21 cellular contexts compared by ENCODE assay signal in the genomic region with DNA sequence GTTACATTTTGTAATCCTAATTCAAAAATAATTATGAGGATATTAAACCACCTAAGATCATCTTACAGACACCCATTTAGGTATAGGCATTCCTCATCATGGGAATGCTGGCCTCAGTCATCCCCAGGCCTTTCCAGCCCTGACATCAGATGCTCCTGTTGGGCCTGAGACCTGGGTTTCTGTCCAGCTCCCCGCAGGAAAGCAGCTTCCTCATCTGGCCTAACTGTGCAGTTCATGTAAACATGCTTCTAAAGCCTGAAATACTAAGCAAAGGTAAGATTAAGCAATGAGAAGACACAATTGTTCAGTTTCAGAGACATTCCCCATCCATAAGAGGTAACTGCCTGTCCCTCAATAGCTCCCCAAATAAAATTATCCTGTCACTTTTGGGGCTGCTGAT. TPM values are rescaled to one million over a fixed set of nuclear protein-coding genes. Genes with fewer than 3 reads are reported as not detected.
"Had no signal": no experiment of that assay in that cellular context is flagged by ENCODE, and none has a peak within 500 bp of the region (broad histone marks: within the 10 kb centered on the region; RNA-seq: fewer than 3 reads in every experiment).

No MANE protein-coding gene starts in this region.

- DNase-seq: activated CD4-positive, alpha-beta memory T cell treated with anti-CD3 and anti-CD28 coated beads for 36 hours; activated CD4-positive, alpha-beta T cell treated with anti-CD3 and anti-CD28 coated beads for 36 hours; activated T-cell treated with anti-CD3 and anti-CD28 coated beads for 4 hours; effector CD4-positive, alpha-beta T cell; hippocampal formation; left cardiac atrium; mesenchymal stem cell; naive thymus-derived CD8-positive, alpha-beta T cell; sigmoid colon; spleen; stimulated activated CD4-positive, alpha-beta T cell treated with anti-CD3 and anti-CD28 coated beads, Interleukin-4, amount 100 ng/mL, for 4 hours; stimulated activated naive B cell treated with anti-CD40 and anti-IgM and Interleukin-4, amounts not matched to agents 10 μg/mL and 1 μg/mL and 100 μg/mL, for 72 hours; upper lobe of right lung had no signal

- H3K27me3 Mint-ChIP-seq: activated CD4-positive, alpha-beta memory T cell treated with anti-CD3 and anti-CD28 coated beads for 36 hours; activated CD4-positive, alpha-beta T cell treated with anti-CD3 and anti-CD28 coated beads for 36 hours had no signal

- H3K36me3 Mint-ChIP-seq: activated naive CD8-positive, alpha-beta T cell; stimulated activated naive B cell treated with anti-CD40 and anti-IgM and Interleukin-4, amounts not matched to agents 10 μg/mL and 1 μg/mL and 100 μg/mL, for 72 hours had no signal

- H3K79me2 ChIP-seq: parathyroid adenoma had no signal

- H3K27ac ChIP-seq: esophagus muscularis mucosa, parathyroid adenoma, sigmoid colon, WERI-Rb-1 had no signal

- H3K9ac ChIP-seq: parathyroid adenoma had no signal

- H3K9me3 Mint-ChIP-seq: activated CD4-positive, alpha-beta memory T cell treated with anti-CD3 and anti-CD28 coated beads for 36 hours; naive thymus-derived CD8-positive, alpha-beta T cell; stimulated activated naive B cell treated with anti-CD40 and anti-IgM and Interleukin-4, amounts not matched to agents 10 μg/mL and 1 μg/mL and 100 μg/mL, for 72 hours had no signal

- H3K4me1 Mint-ChIP-seq: activated CD4-positive, alpha-beta T cell treated with anti-CD3 and anti-CD28 coated beads for 36 hours; naive thymus-derived CD8-positive, alpha-beta T cell had no signal

- H3K27ac Mint-ChIP-seq: activated CD4-positive, alpha-beta memory T cell treated with anti-CD3 and anti-CD28 coated beads for 36 hours; activated CD4-positive, alpha-beta T cell treated with anti-CD3 and anti-CD28 coated beads for 36 hours; activated naive CD8-positive, alpha-beta T cell; stimulated activated naive B cell treated with anti-CD40 and anti-IgM and Interleukin-4, amounts not matched to agents 10 μg/mL and 1 μg/mL and 100 μg/mL, for 72 hours had no signal

- H3K4me1 ChIP-seq: esophagus muscularis mucosa, parathyroid adenoma, sigmoid colon had no signal

- H3K4me3 ChIP-seq: esophagus muscularis mucosa, sigmoid colon, spleen, upper lobe of right lung had no signal

- ATAC-seq: activated CD4-positive, alpha-beta T cell treated with anti-CD3 and anti-CD28 coated beads for 36 hours; left cardiac atrium; naive thymus-derived CD8-positive, alpha-beta T cell; stimulated activated naive B cell treated with anti-CD40 and anti-IgM and Interleukin-4, amounts not matched to agents 10 μg/mL and 1 μg/mL and 100 μg/mL, for 72 hours had no signal

- H3K9me3 ChIP-seq: esophagus muscularis mucosa, sigmoid colon, spleen, upper lobe of right lung had no signal

- H3K27me3 ChIP-seq: sigmoid colon, spleen, upper lobe of right lung had no signal

- H2AFZ ChIP-seq: parathyroid adenoma had no signal

- H3K36me3 ChIP-seq: esophagus muscularis mucosa, sigmoid colon, upper lobe of right lung, WERI-Rb-1 had no signal

- H3K4me3 Mint-ChIP-seq: activated CD4-positive, alpha-beta memory T cell treated with anti-CD3 and anti-CD28 coated beads for 36 hours; activated CD4-positive, alpha-beta T cell treated with anti-CD3 and anti-CD28 coated beads for 36 hours; activated naive CD8-positive, alpha-beta T cell; naive thymus-derived CD8-positive, alpha-beta T cell; stimulated activated naive B cell treated with anti-CD40 and anti-IgM and Interleukin-4, amounts not matched to agents 10 μg/mL and 1 μg/mL and 100 μg/mL, for 72 hours had no signal

RNA-seq across cellular contexts. Expression of gene ETV7, which starts 19.0 kb away (rescaled TPM):
- total RNA-seq: bronchial epithelial cell; cerebellum; naive thymus-derived CD8-positive, alpha-beta T cell had no signal

RNA-seq across cellular contexts. Expression of gene BNIP5, which starts 31.7 kb away (rescaled TPM):
- total RNA-seq: activated CD4-positive, alpha-beta memory T cell treated with anti-CD3 and anti-CD28 coated beads for 36 hours; activated CD4-positive, alpha-beta T cell treated with anti-CD3 and anti-CD28 coated beads for 36 hours; bronchial epithelial cell; cerebellum; esophagus muscularis mucosa; left cardiac atrium; lower leg skin; naive thymus-derived CD8-positive, alpha-beta T cell; renal cortical epithelial cell; sigmoid colon; spleen; upper lobe of right lung had no signal
- polyA plus RNA-seq: naive thymus-derived CD8-positive, alpha-beta T cell had no signal
